8 cellular contexts compared by ENCODE assay signal in the genomic region with DNA sequence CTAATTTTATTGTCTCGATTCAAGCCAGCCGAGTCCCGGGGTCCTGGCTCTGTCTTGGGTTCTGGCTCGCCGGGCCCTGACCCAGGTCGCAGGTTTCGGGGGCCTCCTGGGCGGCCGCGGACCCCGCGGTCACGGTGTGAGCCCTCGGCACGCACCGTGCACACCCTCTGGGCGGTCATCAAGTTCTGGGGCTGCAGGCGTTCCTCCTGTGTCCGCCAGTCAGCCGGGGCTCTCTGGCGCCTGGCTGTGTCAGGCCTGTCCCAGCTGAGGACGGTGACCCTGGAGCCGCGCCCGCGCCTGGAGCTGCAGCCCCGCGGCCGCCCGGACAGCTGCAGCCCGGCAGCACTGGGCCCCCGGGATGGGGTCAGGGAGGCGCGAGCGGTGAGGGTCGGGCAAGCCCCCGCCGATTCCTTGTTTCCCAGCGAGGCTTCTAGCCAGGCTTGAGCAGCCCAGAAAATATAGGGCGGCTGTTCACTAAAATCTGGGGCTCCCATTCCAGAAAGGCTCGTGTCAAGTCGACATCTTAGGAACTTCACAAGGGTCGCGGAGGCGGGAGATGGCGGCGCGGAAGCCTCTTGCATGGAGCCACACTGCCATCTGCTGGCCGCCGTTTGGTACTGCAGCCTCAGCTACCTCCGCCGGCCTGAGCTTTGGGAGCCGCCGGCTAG. TPM values are rescaled to one million over a fixed set of nuclear protein-coding genes. Genes with fewer than 3 reads are reported as not detected.
DNase-seq lines count a peak whose midpoint lies in the region; ATAC-seq and TF ChIP-seq lines count a peak whose summit lies in the region.

No MANE protein-coding gene starts in this region.

- ATAC-seq in GM21786 (IDR thresholded peaks at IDR 0.05; ENCODE audit: unreplicated experiment) (peak; percentile 69), left cardiac atrium (peak; percentile 84)
- peak; percentile 60 for ATAC-seq in activated naive CD8-positive, alpha-beta T cell treated with anti-CD3 and anti-CD28 coated beads, Interleukin-2, amount 50 U/mL, for 24 hours

- intact Hi-C loops in left cardiac atrium (cut with DNase I), result loop anchor here (2.0 to 10.0 kb wide), 5 partner anchors 306 to 1296 kb away; no protein-coding TSS in a partner anchor
- intact Hi-C loops in prostate gland (cut with DNase I), result loop anchor here (1.0 to 2.0 kb wide), 2 partner anchors 474 to 790 kb away; no protein-coding TSS in a partner anchor

- H3K27me3 Mint-ChIP-seq in activated naive CD8-positive, alpha-beta T cell treated with anti-CD3 and anti-CD28 coated beads, Interleukin-2, amount 50 U/mL, for 24 hours, result peaks cover 83% of the 10 kb centered on the region

- peaks cover under 1% of the 10 kb centered on the region for H3K4me1 ChIP-seq in prostate gland (replicated peaks)

- no peaks in the 10 kb centered on the region for H3K9me3 ChIP-seq in prostate gland

- H3K27me3 ChIP-seq in prostate gland (replicated peaks; ENCODE audit: insufficient read depth), result no peaks in the 10 kb centered on the region

- DNase-seq in DMS 273 (lab: John Stamatoyannopoulos, UW; ENCODE audit: unreplicated experiment), result peak; percentile 96
- peak; percentile 70 for DNase-seq in MV-4-11 (lab: John Stamatoyannopoulos, UW)
- peak; percentile 69 for DNase-seq in T follicular helper cell (ENCODE audit: low read depth)
- DNase-seq in activated naive CD8-positive, alpha-beta T cell treated with anti-CD3 and anti-CD28 coated beads, Interleukin-2, amount 50 U/mL, for 24 hours, result peak; percentile 90
- peak; percentile 87 for DNase-seq in left cardiac atrium
- peak; percentile 90 for DNase-seq in prostate gland (ENCODE audit: low spot score)
- peak; percentile 90 for DNase-seq in ureter (ENCODE audit: low spot score)

- no peak overlapping the region for H3K27ac Mint-ChIP-seq in activated naive CD8-positive, alpha-beta T cell treated with anti-CD3 and anti-CD28 coated beads, Interleukin-2, amount 50 U/mL, for 24 hours

- H3K27ac ChIP-seq in prostate gland, result peak overlapping the region; percentile 73 to 96

- H3K36me3 Mint-ChIP-seq in activated naive CD8-positive, alpha-beta T cell treated with anti-CD3 and anti-CD28 coated beads, Interleukin-2, amount 50 U/mL, for 24 hours (ENCODE audit: low read depth), result no peaks in the 10 kb centered on the region

- 7% methylated on average over 31 of the region's 54 CpGs for WGBS in prostate gland

- H3K4me1 Mint-ChIP-seq in activated naive CD8-positive, alpha-beta T cell treated with anti-CD3 and anti-CD28 coated beads, Interleukin-2, amount 50 U/mL, for 24 hours, result peaks cover 36% of the 10 kb centered on the region

- H3K9me3 Mint-ChIP-seq in activated naive CD8-positive, alpha-beta T cell treated with anti-CD3 and anti-CD28 coated beads, Interleukin-2, amount 50 U/mL, for 24 hours, result no peaks in the 10 kb centered on the region

- peak overlapping the region; percentile 61 to 80 for H3K4me3 ChIP-seq in prostate gland

- peak overlapping the region; percentile 61 for H3K4me3 Mint-ChIP-seq in activated naive CD8-positive, alpha-beta T cell treated with anti-CD3 and anti-CD28 coated beads, Interleukin-2, amount 50 U/mL, for 24 hours

- no peaks in the 10 kb centered on the region for H3K36me3 ChIP-seq in prostate gland

- peak; percentile 8 for TF ChIP-seq POLR2A in prostate gland (IDR thresholded peaks at IDR 0.05)

- TF ChIP-seq CTCF in prostate gland (IDR thresholded peaks at IDR 0.05), result peak; percentile 98 to 100 (median 100)

RNA-seq across cellular contexts. Expression of a gene that starts 4.2 kb away (rescaled TPM):
- total RNA-seq in left cardiac atrium (under 1 TPM; 0.12 to 0.39 TPM), prostate gland (1 to 10 TPM; 2.2 to 4.6 TPM), ureter (6.3 TPM)

RNA-seq across cellular contexts. Expression of a gene that starts 4.7 kb away (rescaled TPM):
- not detected for total RNA-seq in left cardiac atrium
- total RNA-seq in prostate gland, result 10 to 100 TPM; 14.7 to 57.0 TPM
- 7.4 TPM for total RNA-seq in ureter

RNA-seq across cellular contexts. Expression of a gene that starts 8.3 kb away (rescaled TPM):
- total RNA-seq in left cardiac atrium (under 1 TPM; 0.68 to 0.74 TPM), prostate gland (1 to 10 TPM; 2.8 to 3.1 TPM), ureter (16.0 TPM)

RNA-seq across cellular contexts. Expression of a gene that starts 13.1 kb away (rescaled TPM):
- total RNA-seq in left cardiac atrium (not detected), prostate gland (1 to 10 TPM; 6.9 to 7.5 TPM), ureter (8.5 TPM)

RNA-seq across cellular contexts. Expression of a gene that starts 13.4 kb away (rescaled TPM):
- total RNA-seq in left cardiac atrium (under 1 TPM; 0.10 to 0.21 TPM), prostate gland (10 to 100 TPM; 25.8 to 65.6 TPM), ureter (15.3 TPM)

Comparison
In these comparisons a context has a peak if more than half of its experiments do, and no peak if none do; other contexts are left out.
1. Peak in every context shown above with its lines: DNase-seq, ATAC-seq, H3K4me3 ChIP-seq and H3K27ac ChIP-seq.